1 cellular context compared by ENCODE assay signal in genomic region chr3:182524711-182525401, GRCh38.
A peak's percentile ranks its signal among the peaks of the same experiment; 100 is the strongest.
TF ChIP-seq lines count a peak whose summit lies in the region.

No MANE protein-coding gene starts in this region.

TF ChIP-seq in HEK293, 187 proteins besides CTCF, POLR2A, EP300 and RAD21 (continued from another document):
- TF ChIP-seq ZNF18 (tag by site-specific recombination; IDR thresholded peaks at IDR 0.05) (0 out of 2 replicates have a peak, but pooled peaks have one; percentile 28), ZSCAN30 (tag by site-specific recombination; IDR thresholded peaks at IDR 0.05) (peak; percentile 64; the same call in 1 of the 2 replicates), ZBTB21 (tag by site-specific recombination; IDR thresholded peaks at IDR 0.05) (no peak), ZBTB44 (tag by site-specific recombination; IDR thresholded peaks at IDR 0.05) (peak; percentile 38; the same call in 1 of the 2 replicates), ZFP3 (tag by site-specific recombination; IDR thresholded peaks at IDR 0.05; ENCODE audit: low read depth) (no peak), ZNF394 (tag by site-specific recombination; IDR thresholded peaks at IDR 0.05; ENCODE audit: borderline replicate concordance) (no peak), ZSCAN4 (tag by site-specific recombination; IDR thresholded peaks at IDR 0.05) (no peak), GLIS1 (tag by site-specific recombination; IDR thresholded peaks at IDR 0.05) (no peak), OSR2 (tag by site-specific recombination; IDR thresholded peaks at IDR 0.05) (peak; percentile 38; the same call in 1 of the 2 replicates), ZBTB17 (tag by site-specific recombination; IDR thresholded peaks at IDR 0.05) (no peak), TCF7L2 (IDR thresholded peaks at IDR 0.05; ENCODE audit: borderline replicate concordance, low read depth, low read length) (peak; percentile 52; the same call in 1 of the 2 replicates), ZNF324 (tag by site-specific recombination; IDR thresholded peaks at IDR 0.05) (no peak), SP3 (tag by site-specific recombination; IDR thresholded peaks at IDR 0.05) (no peak), ZNF785 (tag by site-specific recombination; IDR thresholded peaks at IDR 0.05) (no peak), ZNF366 (tag by site-specific recombination; conservative IDR thresholded peaks at IDR 0.05) (no peak), ZEB2 (tag by site-specific recombination; IDR thresholded peaks at IDR 0.05) (no peak), ZNF843 (tag by site-specific recombination; IDR thresholded peaks at IDR 0.05) (peak; percentile 60; the same call in 1 of the 2 replicates), ZNF529 (tag by site-specific recombination; IDR thresholded peaks at IDR 0.05; ENCODE audit: insufficient replicate concordance) (no peak), ZNF10 (tag by site-specific recombination; IDR thresholded peaks at IDR 0.05) (no peak), GLI4 (tag by site-specific recombination; IDR thresholded peaks at IDR 0.05) (no peak), ZNF792 (tag by site-specific recombination; IDR thresholded peaks at IDR 0.05) (no peak), ZNF184 (tag by site-specific recombination; IDR thresholded peaks at IDR 0.05) (no peak), ZNF558 (tag by site-specific recombination; IDR thresholded peaks at IDR 0.05) (no peak), ZNF24 (tag by site-specific recombination; IDR thresholded peaks at IDR 0.05) (no peak), ZNF624 (tag by site-specific recombination; IDR thresholded peaks at IDR 0.05) (no peak), HIC1 (tag by site-specific recombination; IDR thresholded peaks at IDR 0.05) (no peak), TRIM28 (IDR thresholded peaks at IDR 0.05; ENCODE audit: borderline replicate concordance, low read length) (0 out of 2 replicates have a peak, but pooled peaks have one; percentile 11), GLI2 (tag by site-specific recombination; IDR thresholded peaks at IDR 0.05; ENCODE audit: borderline replicate concordance, low read depth) (no peak)
- TF ChIP-seq, protein P1, sequence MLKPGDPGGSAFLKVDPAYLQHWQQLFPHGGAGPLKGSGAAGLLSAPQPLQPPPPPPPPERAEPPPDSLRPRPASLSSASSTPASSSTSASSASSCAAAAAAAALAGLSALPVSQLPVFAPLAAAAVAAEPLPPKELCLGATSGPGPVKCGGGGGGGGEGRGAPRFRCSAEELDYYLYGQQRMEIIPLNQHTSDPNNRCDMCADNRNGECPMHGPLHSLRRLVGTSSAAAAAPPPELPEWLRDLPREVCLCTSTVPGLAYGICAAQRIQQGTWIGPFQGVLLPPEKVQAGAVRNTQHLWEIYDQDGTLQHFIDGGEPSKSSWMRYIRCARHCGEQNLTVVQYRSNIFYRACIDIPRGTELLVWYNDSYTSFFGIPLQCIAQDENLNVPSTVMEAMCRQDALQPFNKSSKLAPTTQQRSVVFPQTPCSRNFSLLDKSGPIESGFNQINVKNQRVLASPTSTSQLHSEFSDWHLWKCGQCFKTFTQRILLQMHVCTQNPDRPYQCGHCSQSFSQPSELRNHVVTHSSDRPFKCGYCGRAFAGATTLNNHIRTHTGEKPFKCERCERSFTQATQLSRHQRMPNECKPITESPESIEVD (tag by site-specific recombination; IDR thresholded peaks at IDR 0.05): peak; percentile 90
